1 cellular context compared by ENCODE assay signal in genomic region chr14:54671537-54671936, GRCh38.
TF ChIP-seq lines count a peak whose summit lies in the region.

No MANE protein-coding gene starts in this region.

TF ChIP-seq in H1, 55 proteins besides CTCF, POLR2A, EP300 and RAD21:
- TF ChIP-seq CHD2 (IDR thresholded peaks at IDR 0.05; ENCODE audit: low read length): no peak
- no peak for TF ChIP-seq CTBP2 (IDR thresholded peaks at IDR 0.05; ENCODE audit: borderline replicate concordance, insufficient read depth, insufficient read length, low read length)
- no peak for TF ChIP-seq YY1 (IDR thresholded peaks at IDR 0.05; ENCODE audit: low read depth, low read length)
- no peak for TF ChIP-seq TEAD4 (IDR thresholded peaks at IDR 0.05; ENCODE audit: low read depth, low read length)
- no peak for TF ChIP-seq KDM1A (IDR thresholded peaks at IDR 0.05; ENCODE audit: borderline replicate concordance, low read length)
- no peak for TF ChIP-seq ATF3 (IDR thresholded peaks at IDR 0.05; ENCODE audit: insufficient read depth, low read depth, low read length)
